ENCODE assay signal across 8 cellular contexts in genomic region chr15:99250494-99251435, GRCh38. TPM values are rescaled to one million over a fixed set of nuclear protein-coding genes. Genes with fewer than 3 reads are reported as not detected.
DNase-seq lines count a peak whose midpoint lies in the region; ATAC-seq and TF ChIP-seq lines count a peak whose summit lies in the region.

No MANE protein-coding gene starts in this region.

- TF ChIP-seq POLR2A in testis (IDR thresholded peaks at IDR 0.05), result peak; percentile 50

- DNase-seq in GM04504 (ENCODE audit: low read depth) (peak; percentile 98), HFF-Myc (ENCODE audit: extremely low read depth, low read depth) (peak; percentile 98), MV-4-11 (lab: John Stamatoyannopoulos, UW) (peak; percentile 99), SJSA1 (ENCODE audit: low read depth in 1 of 2, low spot score in 2 of 2) (peak; percentile 97 to 99), glomerular visceral epithelial cell (ENCODE audit: extremely low spot score) (peak; percentile 99), omental fat pad (ENCODE audit: low spot score) (peak; percentile 95), testis (peak; percentile 99)
- DNase-seq in activated naive CD4-positive, alpha-beta T cell treated with anti-CD3 and anti-CD28 coated beads, Interleukin-2, amount 50 U/mL, for 16 hours, result peak; percentile 94

- H3K9me3 ChIP-seq in SJSA1 (replicated peaks) (no peaks in the 10 kb centered on the region), testis (no peaks in the 10 kb centered on the region)

- no peaks in the 10 kb centered on the region for H3K27me3 ChIP-seq in SJSA1 (replicated peaks)
- H3K27me3 ChIP-seq in testis, result no peaks in the 10 kb centered on the region

- WGBS in testis, 2 donors, result 1% methylated on average over 32 to 46 of the region's 51 CpGs

- no peak for TF ChIP-seq CTCF in HFF-Myc (IDR thresholded peaks at IDR 0.05; ENCODE audit: low read depth, low read length, missing control alignments)
- no peak for TF ChIP-seq CTCF in omental fat pad (IDR thresholded peaks at IDR 0.05)
- TF ChIP-seq CTCF in testis (IDR thresholded peaks at IDR 0.05), result no peak

- H3K4me3 ChIP-seq in HFF-Myc (replicated peaks; ENCODE audit: low read depth, low read length), result peak overlapping the region; percentile 89
- peak overlapping the region; percentile 78 for H3K4me3 ChIP-seq in SJSA1
- H3K4me3 ChIP-seq in testis, result peak overlapping the region; percentile 73 to 88

- H3K27ac ChIP-seq in SJSA1 (peak overlapping the region; percentile 91), testis (peak overlapping the region; percentile 83 to 92)

- peak; percentile 91 for ATAC-seq in omental fat pad (ENCODE audit: low FRiP score)

- H3K4me1 ChIP-seq in SJSA1 (replicated peaks), result peaks cover 10% of the 10 kb centered on the region; the same call in 1 of the 2 replicates
- H3K4me1 ChIP-seq in testis, result peaks cover 9% of the 10 kb centered on the region

- H3K36me3 ChIP-seq in SJSA1, result 0 out of 2 replicates have a peak, but pooled peaks cover 3% of the 10 kb centered on the region
- no peaks in the 10 kb centered on the region for H3K36me3 ChIP-seq in testis (ENCODE audit: low read depth, missing control alignments)

- intact Hi-C loops in testis (cut with DNase I; ENCODE audit: low total_unique reads), result no loop called here

RNA-seq across cellular contexts. Expression of gene LRRC28, which starts 0.5 kb away (rescaled TPM):
- 7.9 and 24.8 TPM in 2 replicates for total RNA-seq in SJSA1 (2014; rRNA removed; shearing (Covaris generic))
- 10 to 100 TPM; 27.6 to 32.3 (median 30.5) TPM for total RNA-seq in omental fat pad
- 10 to 100 TPM; 78.9 to 100.0 TPM for total RNA-seq in testis
- 97.1 TPM for polyA plus RNA-seq in testis (ENCODE audit: insufficient read depth, low read depth, low replicate concordance)

RNA-seq across cellular contexts. Expression of gene TTC23, which starts 1.4 kb away (rescaled TPM):
- total RNA-seq in SJSA1 (2014; rRNA removed; shearing (Covaris generic)), result 11.9 and 31.9 TPM in 2 replicates
- 10 to 100 TPM; 11.9 to 42.2 (median 19.9) TPM for total RNA-seq in omental fat pad
- 10 to 100 TPM; 37.2 to 40.5 TPM for total RNA-seq in testis
- polyA plus RNA-seq in testis (ENCODE audit: insufficient read depth, low read depth, low replicate concordance), result 26.6 TPM

Comparison
In these comparisons a context has a peak if more than half of its experiments do, and no peak if none do; other contexts are left out.
1. Peak in every context shown above with its lines: DNase-seq, ATAC-seq, H3K4me3 ChIP-seq and H3K27ac ChIP-seq.